26 cellular contexts compared by ENCODE assay signal in genomic region chr2:74194799-74195198, GRCh38. TPM values are rescaled to one million over a fixed set of nuclear protein-coding genes. Genes with fewer than 3 reads are reported as not detected.
DNase-seq lines count a peak whose midpoint lies in the region; ATAC-seq, FAIRE-seq and TF ChIP-seq lines count a peak whose summit lies in the region.
"Had no signal": no experiment of that assay in that cellular context is flagged by ENCODE, and none has a peak within 500 bp of the region (broad histone marks: within the 10 kb centered on the region; RNA-seq: fewer than 3 reads in every experiment).

No MANE protein-coding gene starts in this region.

- FAIRE-seq in K562 (lab: Jason Lieb, UNC) (no peak), small intestine (lab: Jason Lieb, UNC) (no peak)
- FAIRE-seq: A204.1, GM12878, GM12892, GM18507 had no signal

- H3K4me1 Mint-ChIP-seq in endodermal cell: peaks cover 11% of the 10 kb centered on the region

- H3K27ac Mint-ChIP-seq in endodermal cell: no peak overlapping the region
- H3K27ac Mint-ChIP-seq: CD4-positive, alpha-beta memory T cell; CD4-positive, CD25-positive, alpha-beta regulatory T cell; CD8-positive, alpha-beta memory T cell had no signal

- peaks cover 7% of the 10 kb centered on the region for H3K36me3 ChIP-seq in OCI-LY3 (replicated peaks; ENCODE audit: low read depth, low read length)
- 0 out of 3 replicates have a peak, but pooled peaks cover 1% of the 10 kb centered on the region for H3K36me3 ChIP-seq in K562 (ENCODE audit: control insufficient read depth, insufficient read depth, low read length)
- H3K36me3 ChIP-seq in endodermal cell (ENCODE audit: control insufficient read depth, insufficient read depth, low read length): no peaks in the 10 kb centered on the region
- H3K36me3 ChIP-seq in small intestine (ENCODE audit: control insufficient read depth in 2 of 2, insufficient read depth in 2 of 2, low read length in 2 of 2): no peaks in the 10 kb centered on the region
- H3K36me3 ChIP-seq: BE2C, BLaER1 had no signal

- H2AFZ ChIP-seq in OCI-LY3 (ENCODE audit: low read depth, low read length) (0 out of 2 replicates have a peak overlapping the region, but pooled peaks have one; percentile 3), K562 (ENCODE audit: low read depth, low read length) (0 out of 2 replicates have a peak overlapping the region, but pooled peaks have one; percentile 27)

- H3K9me3 Mint-ChIP-seq in endodermal cell: no peaks in the 10 kb centered on the region
- H3K9me3 Mint-ChIP-seq: CD4-positive, alpha-beta memory T cell; CD4-positive, CD25-positive, alpha-beta regulatory T cell; CD8-positive, alpha-beta memory T cell had no signal

- H3K27ac ChIP-seq in OCI-LY3 (ENCODE audit: low read length) (no peak overlapping the region), K562 (ENCODE audit: extremely low read depth, low read depth, low read length) (no peak overlapping the region), endodermal cell (ENCODE audit: low read depth, low read length) (no peak overlapping the region), small intestine (ENCODE audit: low read depth in 1 of 2, low read length in 1 of 2) (no peak overlapping the region)
- H3K27ac ChIP-seq: BLaER1 had no signal

- TF ChIP-seq RAD21 in K562 (CRISPR knock-in tag; conservative IDR thresholded peaks at IDR 0.05 in 1 of 2, IDR thresholded peaks at IDR 0.05 in 1 of 2): no peak

- H3K27me3 ChIP-seq in OCI-LY3 (ENCODE audit: low read depth, low read length): no peaks in the 10 kb centered on the region
- H3K27me3 ChIP-seq in K562 (ENCODE audit: control insufficient read depth in 2 of 2, insufficient read depth in 2 of 2, low read length in 2 of 2): no peaks in the 10 kb centered on the region
- H3K27me3 ChIP-seq in endodermal cell (ENCODE audit: control insufficient read depth, insufficient read depth, low read length, poor library complexity, severe bottlenecking): no peaks in the 10 kb centered on the region
- no peaks in the 10 kb centered on the region for H3K27me3 ChIP-seq in small intestine (ENCODE audit: control insufficient read depth in 2 of 2, insufficient read depth in 2 of 2, low read length in 2 of 2)
- H3K27me3 ChIP-seq: BE2C, BLaER1 had no signal

- no peak for TF ChIP-seq EP300 in K562 (IDR thresholded peaks at IDR 0.05; ENCODE audit: low read length)

- no peak for TF ChIP-seq POLR2A in K562 (conservative IDR thresholded peaks at IDR 0.05)

- H3K9me1 ChIP-seq in K562 (ENCODE audit: control insufficient read depth, insufficient read depth, low read length): no peaks in the 10 kb centered on the region

- intact Hi-C loops in K562 (cut with micrococcal nuclease): no loop called here

- H3K79me2 ChIP-seq in OCI-LY3 (ENCODE audit: low read length) (peaks cover 24% of the 10 kb centered on the region), K562 (ENCODE audit: control insufficient read depth, insufficient read depth, low read length) (peaks cover 20% of the 10 kb centered on the region)

- H3K4me3 ChIP-seq in OCI-LY3 (ENCODE audit: low read length) (no peak overlapping the region), K562 (no peak overlapping the region), endodermal cell (ENCODE audit: low read length) (no peak overlapping the region), small intestine (ENCODE audit: low read depth in 1 of 2, low read length in 2 of 2) (no peak overlapping the region)
- H3K4me3 ChIP-seq: BLaER1, GM12878 had no signal

- CTCF ChIA-PET in K562 (lab: Yijun Ruan, JAX; ENCODE audit: low intra/inter-chr PET ratio): no interaction called here

- no peaks in the 10 kb centered on the region for H3K9me3 ChIP-seq in OCI-LY3 (ENCODE audit: insufficient read depth, low read length)
- no peaks in the 10 kb centered on the region for H3K9me3 ChIP-seq in K562 (replicated peaks; ENCODE audit: control insufficient read depth, insufficient read depth, low read depth, low read length)
- no peaks in the 10 kb centered on the region for H3K9me3 ChIP-seq in endodermal cell (ENCODE audit: control insufficient read depth, low read length)
- no peaks in the 10 kb centered on the region for H3K9me3 ChIP-seq in small intestine (ENCODE audit: control insufficient read depth, low read depth)
- H3K9me3 ChIP-seq: BE2C, BLaER1 had no signal

- H3K36me3 Mint-ChIP-seq in endodermal cell (ENCODE audit: low read depth): no peaks in the 10 kb centered on the region
- H3K36me3 Mint-ChIP-seq: CD14-positive monocyte; CD4-positive, CD25-positive, alpha-beta regulatory T cell had no signal

- no peak for DNase-seq in K562 (ENCODE audit: extremely low read depth in 1 of 4, low spot score in 3 of 4)
- DNase-seq in endodermal cell: peak; percentile 31
- DNase-seq in small intestine: peak; percentile 67
- DNase-seq in DMS153 (lab: John Stamatoyannopoulos, UW): no peak
- DNase-seq in DMS 273 treated with DMSO at 0.1 percent for 48 hours (lab: John Stamatoyannopoulos, UW): no peak
- DNase-seq: 8988T; ACHN; BE2C; C1 segment of cervical spinal cord; CD4-positive, alpha-beta memory T cell; CD4-positive, CD25-positive, alpha-beta regulatory T cell; CD8-positive, alpha-beta memory T cell; COR-L47; DMS53; DMS79; DND-41; EL; GDM1 had no signal

- POLR2A ChIA-PET in K562 (lab: Yijun Ruan, JAX): no interaction called here

- ATAC-seq in K562 (no peak), HG03521 (IDR thresholded peaks at IDR 0.05; ENCODE audit: unreplicated experiment) (no peak)
- ATAC-seq: GM12878 had no signal

- H4K20me1 ChIP-seq in OCI-LY3 (ENCODE audit: insufficient read depth, low read length) (peaks cover 7% of the 10 kb centered on the region), K562 (replicated peaks; ENCODE audit: control insufficient read depth, insufficient read depth, low read length) (peaks cover 2% of the 10 kb centered on the region)

- H3K9ac ChIP-seq in OCI-LY3 (ENCODE audit: low read length): no peak overlapping the region
- no peak overlapping the region for H3K9ac ChIP-seq in K562 (ENCODE audit: insufficient read depth in 1 of 2, low read depth in 2 of 2, low read length in 2 of 2)
- no peak overlapping the region for H3K9ac ChIP-seq in endodermal cell (ENCODE audit: extremely low read depth, low read length, poor library complexity, severe bottlenecking)
- H3K9ac ChIP-seq: BLaER1 had no signal

- H3K27me3 Mint-ChIP-seq in endodermal cell (ENCODE audit: insufficient read depth): peaks cover 11% of the 10 kb centered on the region

- H3K4me3 Mint-ChIP-seq in endodermal cell: no peak overlapping the region
- H3K4me3 Mint-ChIP-seq: CD14-positive monocyte; CD4-positive, alpha-beta memory T cell; CD4-positive, CD25-positive, alpha-beta regulatory T cell had no signal

- H3K4me2 ChIP-seq in OCI-LY3 (ENCODE audit: low read length) (peak overlapping the region; percentile 34), K562 (ENCODE audit: insufficient read depth, low read length) (no peak overlapping the region)
- H3K4me2 ChIP-seq: BLaER1 had no signal

- 53% methylated on average over 1 of the region's 1 CpG for WGBS in K562 (ENCODE audit: insufficient coverage, low coverage, missing lambda C conversion rate)
- WGBS in endodermal cell (ENCODE audit: insufficient coverage in 1 of 2, insufficient read length in 1 of 2), 2 experiments: 86 to 89% methylated on average over 1 of the region's 1 CpG
- WGBS in small intestine, 3 donors: 28 to 56% (median 38%) methylated on average over 1 of the region's 1 CpG

- BruUV-seq in K562 (replicated peaks; lab: Mats Ljungman, UMichigan): no TSS peak

- in situ Hi-C loops in K562 (cut with MboI): no loop called here

- no peak for TF ChIP-seq CTCF in OCI-LY3 (IDR thresholded peaks at IDR 0.05; ENCODE audit: low read depth, low read length)
- no peak for TF ChIP-seq CTCF in K562 (IDR thresholded peaks at IDR 0.05 in 2 of 3, conservative IDR thresholded peaks at IDR 0.05 in 1 of 3; ENCODE audit: insufficient read depth in 2 of 3, low read depth in 1 of 3, low read length in 3 of 3)
- no peak for TF ChIP-seq CTCF in endodermal cell (conservative IDR thresholded peaks at IDR 0.05)

- H3K4me1 ChIP-seq in OCI-LY3 (ENCODE audit: low read length) (peaks cover 47% of the 10 kb centered on the region), K562 (replicated peaks in 1 of 2; ENCODE audit: control insufficient read depth in 2 of 2, insufficient read depth in 2 of 2, low read length in 2 of 2) (peaks cover 14 to 17% of the 10 kb centered on the region in 2 experiments), endodermal cell (ENCODE audit: control insufficient read depth, insufficient read depth, low read length) (peaks cover 3% of the 10 kb centered on the region), small intestine (ENCODE audit: control insufficient read depth in 2 of 2, insufficient read depth in 1 of 2, low read depth in 1 of 2, low read length in 1 of 2) (peaks cover 0 to 2% of the 10 kb centered on the region in 2 donors)
- H3K4me1 ChIP-seq: BE2C had no signal

RNA-seq across cellular contexts. Expression of gene MTHFD2, which starts 3.6 kb away (rescaled TPM):
- 103 and 165 TPM in 2 replicates for total RNA-seq in K562 (2011; cell fraction: chromatin; rRNA removed; ENCODE audit: low replicate concordance)
- 57.2 and 63.5 TPM in 2 replicates for total RNA-seq in K562 (2011; cell fraction: nucleolus; rRNA removed)
- 91.3 and 130 TPM in 2 replicates for total RNA-seq in K562 (2011; cell fraction: nucleoplasm; rRNA removed)
- 145 and 160 TPM in 2 replicates for total RNA-seq in K562 (2014; rRNA removed)
- 234 and 297 TPM in 2 replicates for total RNA-seq in K562 (2014; rRNA removed; fragmentation: Illumina TruSeq; extraction: Trizol)
- 110 and 113 TPM in 2 replicates for total RNA-seq in K562 (2015; rRNA removed; fragmentation: Illumina TruSeq; extraction: Trizol)
- total RNA-seq in K562 (2021): 238 and 255 TPM in 2 replicates
- 219 and 308 TPM in 2 replicates for polyA plus RNA-seq in K562 (2011; rRNA removed)
- polyA plus RNA-seq in K562 (2011; cell fraction: cytosol; rRNA removed): 104 and 118 TPM in 2 replicates
- polyA plus RNA-seq in K562 (2011; cell fraction: nucleus; rRNA removed): 61.1 and 65.9 TPM in 2 replicates
- polyA plus RNA-seq in K562 (2012): 129 and 393 TPM in 2 replicates
- 175 and 209 TPM in 2 replicates for polyA plus RNA-seq in K562 (2014; fragmentation: Illumina TruSeq; extraction: Trizol)
- polyA plus RNA-seq in K562 (2014; fragmentation: Nextera tagmentation; extraction: Ambion mirVana): 100 to 1,000 TPM; 476 to 520 TPM
- polyA plus RNA-seq in K562 (2014; rRNA removed): 218 and 221 TPM in 2 replicates
- polyA minus RNA-seq in K562 (2011; rRNA and poly(A)+ RNA removed): 245 and 259 TPM in 2 replicates
- 78.1 and 90.0 TPM in 2 replicates for polyA minus RNA-seq in K562 (2011; cell fraction: cytosol; rRNA and poly(A)+ RNA removed)
- 27.5 and 32.1 TPM in 2 replicates for polyA minus RNA-seq in K562 (2011; cell fraction: nucleus; rRNA and poly(A)+ RNA removed)
- total RNA-seq in endodermal cell: 10 to 100 TPM; 77.4 to 84.5 TPM
- 104 TPM for polyA plus RNA-seq in endodermal cell (2013, experiment 1 of 2)
- polyA plus RNA-seq in endodermal cell (2013, experiment 2 of 2): 72.4 TPM
- 100 to 1,000 TPM in 1 of 3 donors, 10 to 100 TPM in 1, 1 to 10 TPM in 1; 8.1 to 114 (median 12.4) TPM for polyA plus RNA-seq in small intestine

RNA-seq across cellular contexts. Expression of gene MOB1A, which starts 16.1 kb away (rescaled TPM):
- total RNA-seq in K562 (2011; cell fraction: chromatin; rRNA removed; ENCODE audit: low replicate concordance): 29.1 and 59.2 TPM in 2 replicates
- 17.2 and 18.4 TPM in 2 replicates for total RNA-seq in K562 (2011; cell fraction: nucleolus; rRNA removed)
- total RNA-seq in K562 (2011; cell fraction: nucleoplasm; rRNA removed): 56.6 and 101 TPM in 2 replicates
- total RNA-seq in K562 (2014; rRNA removed) (53.5 and 60.5 TPM in 2 replicates), K562 (2014; rRNA removed; fragmentation: Illumina TruSeq; extraction: Trizol) (93.3 and 96.5 TPM in 2 replicates), K562 (2015; rRNA removed; fragmentation: Illumina TruSeq; extraction: Trizol) (84.6 and 97.7 TPM in 2 replicates), K562 (2021) (99.2 and 100 TPM in 2 replicates), endodermal cell (100 to 1,000 TPM in 1 of 2 donors, 10 to 100 TPM in 1; 92.3 to 125 TPM)
- polyA plus RNA-seq in K562 (2011; rRNA removed) (50.4 and 93.1 TPM in 2 replicates), K562 (2014; fragmentation: Illumina TruSeq; extraction: Trizol) (52.6 and 60.2 TPM in 2 replicates), K562 (2014; fragmentation: Nextera tagmentation; extraction: Ambion mirVana) (10 to 100 TPM; 24.8 to 27.0 TPM), K562 (2014; rRNA removed) (46.7 and 57.3 TPM in 2 replicates), small intestine (10 to 100 TPM; 41.3 to 50.1 (median 43.9) TPM)
- 17.5 and 28.8 TPM in 2 replicates for polyA plus RNA-seq in K562 (2011; cell fraction: cytosol; rRNA removed)
- 14.6 and 15.4 TPM in 2 replicates for polyA plus RNA-seq in K562 (2011; cell fraction: nucleus; rRNA removed)
- polyA plus RNA-seq in K562 (2012): 39.7 and 47.2 TPM in 2 replicates
- 85.7 and 103 TPM in 2 replicates for polyA minus RNA-seq in K562 (2011; rRNA and poly(A)+ RNA removed)
- 15.6 and 30.0 TPM in 2 replicates for polyA minus RNA-seq in K562 (2011; cell fraction: cytosol; rRNA and poly(A)+ RNA removed)
- polyA minus RNA-seq in K562 (2011; cell fraction: nucleus; rRNA and poly(A)+ RNA removed): 10.2 and 12.0 TPM in 2 replicates
- 73.3 TPM for polyA plus RNA-seq in endodermal cell (2013, experiment 1 of 2)
- 70.5 TPM for polyA plus RNA-seq in endodermal cell (2013, experiment 2 of 2)

RNA-seq across cellular contexts. Expression of gene BOLA3, which starts 47.1 kb away (rescaled TPM):
- 14.4 and 23.0 TPM in 2 replicates for total RNA-seq in K562 (2011; cell fraction: chromatin; rRNA removed; ENCODE audit: low replicate concordance)
- 18.7 and 26.0 TPM in 2 replicates for total RNA-seq in K562 (2011; cell fraction: nucleolus; rRNA removed)
- total RNA-seq in K562 (2011; cell fraction: nucleoplasm; rRNA removed): 32.8 and 60.1 TPM in 2 replicates
- total RNA-seq in K562 (2014; rRNA removed) (219 and 255 TPM in 2 replicates), K562 (2014; rRNA removed; fragmentation: Illumina TruSeq; extraction: Trizol) (149 and 159 TPM in 2 replicates), K562 (2015; rRNA removed; fragmentation: Illumina TruSeq; extraction: Trizol) (205 and 206 TPM in 2 replicates), K562 (2021) (164 and 214 TPM in 2 replicates), endodermal cell (10 to 100 TPM; 42.5 to 43.2 TPM)
- polyA plus RNA-seq in K562 (2011; rRNA removed) (105 and 175 TPM in 2 replicates), K562 (2014; fragmentation: Illumina TruSeq; extraction: Trizol) (280 and 324 TPM in 2 replicates), K562 (2014; fragmentation: Nextera tagmentation; extraction: Ambion mirVana) (100 to 1,000 TPM; 328 to 385 TPM), K562 (2014; rRNA removed) (352 and 619 TPM in 2 replicates), small intestine (10 to 100 TPM; 57.3 to 75.8 (median 62.8) TPM)
- 82.7 and 104 TPM in 2 replicates for polyA plus RNA-seq in K562 (2011; cell fraction: cytosol; rRNA removed)
- polyA plus RNA-seq in K562 (2011; cell fraction: nucleus; rRNA removed): 23.7 and 24.3 TPM in 2 replicates
- polyA plus RNA-seq in K562 (2012): 92.8 and 261 TPM in 2 replicates
- polyA minus RNA-seq in K562 (2011; rRNA and poly(A)+ RNA removed): 19.9 and 35.3 TPM in 2 replicates
- polyA minus RNA-seq in K562 (2011; cell fraction: cytosol; rRNA and poly(A)+ RNA removed): 13.4 and 28.6 TPM in 2 replicates
- 10.4 and 12.7 TPM in 2 replicates for polyA minus RNA-seq in K562 (2011; cell fraction: nucleus; rRNA and poly(A)+ RNA removed)
- 60.6 TPM for polyA plus RNA-seq in endodermal cell (2013, experiment 1 of 2)
- polyA plus RNA-seq in endodermal cell (2013, experiment 2 of 2): 62.9 TPM

Comparison
In these comparisons a context has a peak if more than half of its experiments do, and no peak if none do; other contexts are left out.
1. DNase-seq: peak in endodermal cell (single experiment) and small intestine (single experiment); none in K562 (0 of 4), DMS153 (single experiment) and DMS 273 treated with DMSO at 0.1 percent for 48 hours (single experiment).